1 cellular context compared by ENCODE assay signal in the genomic region with DNA sequence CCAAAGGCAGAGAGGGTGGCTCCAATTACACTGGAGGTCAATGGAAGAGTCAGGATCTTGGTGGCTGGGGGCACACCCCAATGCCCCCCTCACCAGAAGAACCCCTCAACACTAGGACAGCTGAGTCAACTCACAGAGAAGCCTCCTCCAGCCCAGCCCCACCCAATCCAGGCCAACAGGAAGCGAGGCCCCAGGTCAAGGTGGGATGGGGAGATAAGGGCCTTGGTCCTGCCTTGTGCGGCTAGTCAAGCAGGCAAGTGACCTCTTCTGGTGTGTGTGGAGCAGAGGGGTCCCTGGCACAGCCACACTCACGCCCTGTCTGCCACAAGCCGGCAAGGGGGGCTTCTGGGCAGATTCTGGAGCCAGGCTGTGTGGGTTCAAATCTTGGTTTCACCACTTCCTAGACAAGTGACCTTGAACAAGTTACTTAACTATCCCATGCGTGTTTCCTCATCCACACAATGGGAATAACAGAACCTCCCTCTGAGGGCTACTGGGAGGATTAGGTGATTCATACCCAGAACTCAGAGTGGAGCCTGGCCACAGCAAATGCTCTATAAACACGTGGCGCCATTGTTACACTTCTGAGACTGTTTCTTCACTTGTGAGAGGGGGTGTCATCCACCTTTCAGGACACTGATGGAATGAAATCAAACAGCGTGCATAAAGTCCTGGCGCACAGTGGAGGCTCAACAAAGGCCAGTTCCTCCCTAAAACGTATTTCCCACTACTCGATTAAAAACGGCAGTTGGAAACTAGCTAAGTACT.
TF ChIP-seq lines count a peak whose summit lies in the region.

No MANE protein-coding gene starts in this region.

TF ChIP-seq in HCT116, 20 proteins besides CTCF, POLR2A, EP300 and RAD21 (continued from another document):
- TF ChIP-seq SRF (IDR thresholded peaks at IDR 0.05; ENCODE audit: low read depth) (no peak), EZH2phosphoT487 (IDR thresholded peaks at IDR 0.05; ENCODE audit: borderline replicate concordance) (no peak), JUND (IDR thresholded peaks at IDR 0.05) (no peak), SP1 (IDR thresholded peaks at IDR 0.05; ENCODE audit: low read depth) (no peak), ZBTB33 (IDR thresholded peaks at IDR 0.05; ENCODE audit: extremely low read depth, insufficient replicate concordance, low read length) (no peak)
